In genomic region chr10:88110355-88110754, GRCh38 we compare ENCODE assay signal across 10 cellular contexts.
DNase-seq lines count a peak whose midpoint lies in the region; ATAC-seq and TF ChIP-seq lines count a peak whose summit lies in the region.
"Had no signal": no experiment of that assay in that cellular context is flagged by ENCODE, and none has a peak within 500 bp of the region (broad histone marks: within the 10 kb centered on the region; RNA-seq: fewer than 3 reads in every experiment).

No MANE protein-coding gene starts in this region.

- H3K9me3 ChIP-seq in KOPT-K1 (ENCODE audit: insufficient read depth, low read length, poor library complexity, severe bottlenecking): no peaks in the 10 kb centered on the region

- H3K27ac ChIP-seq in KOPT-K1 (ENCODE audit: low read depth, low read length, poor library complexity, severe bottlenecking) (peak overlapping the region; percentile 1), brain microvascular endothelial cell (peak overlapping the region; percentile 19)

- TF ChIP-seq CTCF in Calu3 (IDR thresholded peaks at IDR 0.05; ENCODE audit: unreplicated experiment) (no peak), brain microvascular endothelial cell (IDR thresholded peaks at IDR 0.05; ENCODE audit: low read depth, low read length, missing control alignments) (no peak)

- DNase-seq in Calu3 (peak; percentile 21), brain microvascular endothelial cell (peak; percentile 74), naive B cell (no peak), Ammon's horn (ENCODE audit: low spot score) (no peak), immature natural killer cell (no peak)
- DNase-seq in activated CD8-positive, alpha-beta memory T cell treated with anti-CD3 and anti-CD28 coated beads, Interleukin-2, amount 50 U/mL, for 4 hours: no peak
- DNase-seq: activated CD4-positive, alpha-beta T cell treated with anti-CD3 and anti-CD28 coated beads for 1 hour; MM.1S had no signal

- in situ Hi-C loops in brain microvascular endothelial cell (cut with HindIII; ENCODE audit: low pct_ligation_motif_present, low sequenced_read_pairs): no loop called here

- no peaks in the 10 kb centered on the region for H3K27me3 ChIP-seq in brain microvascular endothelial cell (replicated peaks)

- H3K27ac Mint-ChIP-seq in Calu3 (ENCODE audit: unreplicated experiment) (no peak overlapping the region), naive B cell (peak overlapping the region in 4 of 6 donors; percentile 12 to 65 (median 36)), immature natural killer cell (no peak overlapping the region)

- no TSS peak for BruUV-seq in Calu3 (replicated peaks; lab: Mats Ljungman, UMichigan)

- intact Hi-C loops in Calu3 (cut with micrococcal nuclease; ENCODE audit: unreplicated experiment): loop anchor here (5.0 to 10.0 kb wide), 3 partner anchors 136 to 277 kb away; partner anchors contain the start of genes KLLN and PTEN

- ATAC-seq in naive B cell (ENCODE audit: low read depth in 2 of 2) (no peak), GM19463 (IDR thresholded peaks at IDR 0.05; ENCODE audit: unreplicated experiment) (no peak)

- H3K4me3 Mint-ChIP-seq in Calu3 (ENCODE audit: low read depth, unreplicated experiment): no peak overlapping the region
- peak overlapping the region in 5 of 8 donors; percentile 5 to 81 (median 18) for H3K4me3 Mint-ChIP-seq in naive B cell
- H3K4me3 Mint-ChIP-seq in immature natural killer cell: no peak overlapping the region

- peaks cover 27% of the 10 kb centered on the region for H3K4me1 Mint-ChIP-seq in Calu3 (ENCODE audit: low read depth, unreplicated experiment)
- peaks cover 33 to 79% (median 49%) of the 10 kb centered on the region in 3 donors for H3K4me1 Mint-ChIP-seq in naive B cell
- H3K4me1 Mint-ChIP-seq in immature natural killer cell: peaks cover 26 to 28% of the 10 kb centered on the region in 2 donors

- CTCF ChIA-PET in Calu3 (lab: Charles Lee): no interaction called here

- H3K27me3 Mint-ChIP-seq in Calu3 (ENCODE audit: unreplicated experiment) (no peaks in the 10 kb centered on the region), naive B cell (no peaks in the 10 kb centered on the region), immature natural killer cell (ENCODE audit: low read depth in 3 of 3) (peaks cover 2 to 3% (median 2%) of the 10 kb centered on the region in 3 donors)

- H3K4me3 ChIP-seq in brain microvascular endothelial cell (ENCODE audit: low read depth, low read length): no peak overlapping the region

- H3K36me3 Mint-ChIP-seq in Calu3 (ENCODE audit: insufficient read depth, unreplicated experiment): peaks cover 3% of the 10 kb centered on the region
- H3K36me3 Mint-ChIP-seq in naive B cell: no peaks in the 10 kb centered on the region
- H3K36me3 Mint-ChIP-seq in immature natural killer cell: peaks cover 0 to 3% (median 0%) of the 10 kb centered on the region in 3 donors

- H3K9me3 Mint-ChIP-seq in Calu3 (ENCODE audit: low read depth, unreplicated experiment): no peaks in the 10 kb centered on the region
- H3K9me3 Mint-ChIP-seq in naive B cell: peaks cover 0 to 3% (median 0%) of the 10 kb centered on the region in 7 donors
- H3K9me3 Mint-ChIP-seq in immature natural killer cell: no peaks in the 10 kb centered on the region

- H3K36me3 ChIP-seq in KOPT-K1 (ENCODE audit: insufficient read depth, low read length) (no peaks in the 10 kb centered on the region), brain microvascular endothelial cell (replicated peaks) (no peaks in the 10 kb centered on the region)

Comparison
In these comparisons a context has a peak if more than half of its experiments do, and no peak if none do; other contexts are left out.
1. DNase-seq: peak in Calu3 (single experiment) and brain microvascular endothelial cell (single experiment); none in naive B cell (single experiment), Ammon's horn (single experiment), activated CD8-positive, alpha-beta memory T cell treated with anti-CD3 and anti-CD28 coated beads, Interleukin-2, amount 50 U/mL, for 4 hours (single experiment) and immature natural killer cell (0 of 3).
2. H3K27ac Mint-ChIP-seq: peak in naive B cell (4 of 6); none in Calu3 (single experiment) and immature natural killer cell (0 of 6).
3. H3K4me3 Mint-ChIP-seq: peak in naive B cell (5 of 8); none in Calu3 (single experiment) and immature natural killer cell (0 of 5).